ENCODE assay signal across 1 cellular context in the genomic region with DNA sequence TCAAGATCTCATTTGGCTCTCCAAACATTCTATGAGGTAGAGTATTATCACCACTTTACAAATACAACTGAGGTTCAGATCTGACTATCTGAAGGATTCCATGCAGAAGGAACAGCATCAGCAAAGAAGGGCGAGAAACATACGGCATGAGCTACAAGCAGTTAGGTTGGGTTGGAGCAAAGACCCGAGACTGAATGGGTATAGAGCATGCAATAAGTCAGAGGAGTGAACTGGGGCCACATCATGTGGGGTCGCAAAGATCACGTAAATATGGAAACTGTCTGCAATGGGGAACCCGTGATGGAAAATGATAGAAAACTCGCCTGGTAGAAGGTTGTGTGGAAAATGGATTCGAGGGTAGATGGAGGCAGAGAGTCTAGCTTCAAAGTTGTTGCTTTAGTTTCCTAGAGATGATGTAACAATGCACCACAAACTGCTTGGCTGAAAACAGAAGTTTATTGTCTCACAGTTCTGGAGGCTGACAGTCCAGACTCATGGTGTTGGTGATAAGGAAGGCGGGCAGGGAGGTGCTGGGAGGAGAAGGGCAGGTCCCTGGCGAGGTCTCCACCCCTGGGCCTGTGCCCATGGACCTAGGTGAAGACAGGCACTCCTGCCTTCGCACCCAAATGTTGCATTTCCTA.
TF ChIP-seq lines count a peak whose summit lies in the region.

No MANE protein-coding gene starts in this region.

TF ChIP-seq in K562, 482 proteins besides CTCF, POLR2A, EP300 and RAD21 (continued from another document and continues in another):
- TF ChIP-seq, protein P1, sequence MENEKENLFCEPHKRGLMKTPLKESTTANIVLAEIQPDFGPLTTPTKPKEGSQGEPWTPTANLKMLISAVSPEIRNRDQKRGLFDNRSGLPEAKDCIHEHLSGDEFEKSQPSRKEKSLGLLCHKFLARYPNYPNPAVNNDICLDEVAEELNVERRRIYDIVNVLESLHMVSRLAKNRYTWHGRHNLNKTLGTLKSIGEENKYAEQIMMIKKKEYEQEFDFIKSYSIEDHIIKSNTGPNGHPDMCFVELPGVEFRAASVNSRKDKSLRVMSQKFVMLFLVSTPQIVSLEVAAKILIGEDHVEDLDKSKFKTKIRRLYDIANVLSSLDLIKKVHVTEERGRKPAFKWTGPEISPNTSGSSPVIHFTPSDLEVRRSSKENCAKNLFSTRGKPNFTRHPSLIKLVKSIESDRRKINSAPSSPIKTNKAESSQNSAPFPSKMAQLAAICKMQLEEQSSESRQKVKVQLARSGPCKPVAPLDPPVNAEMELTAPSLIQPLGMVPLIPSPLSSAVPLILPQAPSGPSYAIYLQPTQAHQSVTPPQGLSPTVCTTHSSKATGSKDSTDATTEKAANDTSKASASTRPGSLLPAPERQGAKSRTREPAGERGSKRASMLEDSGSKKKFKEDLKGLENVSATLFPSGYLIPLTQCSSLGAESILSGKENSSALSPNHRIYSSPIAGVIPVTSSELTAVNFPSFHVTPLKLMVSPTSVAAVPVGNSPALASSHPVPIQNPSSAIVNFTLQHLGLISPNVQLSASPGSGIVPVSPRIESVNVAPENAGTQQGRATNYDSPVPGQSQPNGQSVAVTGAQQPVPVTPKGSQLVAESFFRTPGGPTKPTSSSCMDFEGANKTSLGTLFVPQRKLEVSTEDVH (IDR thresholded peaks at IDR 0.05; ENCODE audit: low read depth, partially characterized antibody): no peak
- TF ChIP-seq, protein P2, sequence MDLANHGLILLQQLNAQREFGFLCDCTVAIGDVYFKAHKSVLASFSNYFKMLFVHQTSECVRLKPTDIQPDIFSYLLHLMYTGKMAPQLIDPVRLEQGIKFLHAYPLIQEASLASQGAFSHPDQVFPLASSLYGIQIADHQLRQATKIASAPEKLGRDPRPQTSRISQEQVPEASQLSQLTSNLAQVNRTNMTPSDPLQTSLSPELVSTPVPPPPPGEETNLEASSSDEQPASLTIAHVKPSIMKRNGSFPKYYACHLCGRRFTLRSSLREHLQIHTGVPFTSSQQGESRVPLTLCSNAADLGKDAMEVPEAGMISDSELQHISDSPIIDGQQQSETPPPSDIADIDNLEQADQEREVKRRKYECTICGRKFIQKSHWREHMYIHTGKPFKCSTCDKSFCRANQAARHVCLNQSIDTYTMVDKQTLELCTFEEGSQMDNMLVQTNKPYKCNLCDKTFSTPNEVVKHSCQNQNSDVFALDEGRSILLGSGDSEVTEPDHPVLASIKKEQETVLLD (IDR thresholded peaks at IDR 0.05): no peak
- no peak for TF ChIP-seq SRF (CRISPR knock-in tag; IDR thresholded peaks at IDR 0.05)
- TF ChIP-seq, protein P3, sequence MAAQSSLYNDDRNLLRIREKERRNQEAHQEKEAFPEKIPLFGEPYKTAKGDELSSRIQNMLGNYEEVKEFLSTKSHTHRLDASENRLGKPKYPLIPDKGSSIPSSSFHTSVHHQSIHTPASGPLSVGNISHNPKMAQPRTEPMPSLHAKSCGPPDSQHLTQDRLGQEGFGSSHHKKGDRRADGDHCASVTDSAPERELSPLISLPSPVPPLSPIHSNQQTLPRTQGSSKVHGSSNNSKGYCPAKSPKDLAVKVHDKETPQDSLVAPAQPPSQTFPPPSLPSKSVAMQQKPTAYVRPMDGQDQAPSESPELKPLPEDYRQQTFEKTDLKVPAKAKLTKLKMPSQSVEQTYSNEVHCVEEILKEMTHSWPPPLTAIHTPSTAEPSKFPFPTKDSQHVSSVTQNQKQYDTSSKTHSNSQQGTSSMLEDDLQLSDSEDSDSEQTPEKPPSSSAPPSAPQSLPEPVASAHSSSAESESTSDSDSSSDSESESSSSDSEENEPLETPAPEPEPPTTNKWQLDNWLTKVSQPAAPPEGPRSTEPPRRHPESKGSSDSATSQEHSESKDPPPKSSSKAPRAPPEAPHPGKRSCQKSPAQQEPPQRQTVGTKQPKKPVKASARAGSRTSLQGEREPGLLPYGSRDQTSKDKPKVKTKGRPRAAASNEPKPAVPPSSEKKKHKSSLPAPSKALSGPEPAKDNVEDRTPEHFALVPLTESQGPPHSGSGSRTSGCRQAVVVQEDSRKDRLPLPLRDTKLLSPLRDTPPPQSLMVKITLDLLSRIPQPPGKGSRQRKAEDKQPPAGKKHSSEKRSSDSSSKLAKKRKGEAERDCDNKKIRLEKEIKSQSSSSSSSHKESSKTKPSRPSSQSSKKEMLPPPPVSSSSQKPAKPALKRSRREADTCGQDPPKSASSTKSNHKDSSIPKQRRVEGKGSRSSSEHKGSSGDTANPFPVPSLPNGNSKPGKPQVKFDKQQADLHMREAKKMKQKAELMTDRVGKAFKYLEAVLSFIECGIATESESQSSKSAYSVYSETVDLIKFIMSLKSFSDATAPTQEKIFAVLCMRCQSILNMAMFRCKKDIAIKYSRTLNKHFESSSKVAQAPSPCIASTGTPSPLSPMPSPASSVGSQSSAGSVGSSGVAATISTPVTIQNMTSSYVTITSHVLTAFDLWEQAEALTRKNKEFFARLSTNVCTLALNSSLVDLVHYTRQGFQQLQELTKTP (IDR thresholded peaks at IDR 0.05; ENCODE audit: low read depth in 1 of 2, partially characterized antibody in 2 of 2): no peak
- TF ChIP-seq RBFOX2 (IDR thresholded peaks at IDR 0.05; ENCODE audit: low read depth, low read length): no peak
- no peak for TF ChIP-seq SIN3A (IDR thresholded peaks at IDR 0.05; ENCODE audit: borderline replicate concordance in 2 of 2, control insufficient read depth in 1 of 2, low read depth in 2 of 2, low read length in 2 of 2)
- no peak for TF ChIP-seq ZNF263 (CRISPR knock-in tag; IDR thresholded peaks at IDR 0.05; ENCODE audit: borderline replicate concordance)
- TF ChIP-seq RHOXF2B (CRISPR knock-in tag; conservative IDR thresholded peaks at IDR 0.05): no peak
- TF ChIP-seq U2AF2 (optimal IDR thresholded peaks at IDR 0.05; ENCODE audit: low read depth, low read length): no peak
- no peak for TF ChIP-seq NFYB (IDR thresholded peaks at IDR 0.05; ENCODE audit: extremely low read depth, insufficient read length)
- TF ChIP-seq, protein P4, sequence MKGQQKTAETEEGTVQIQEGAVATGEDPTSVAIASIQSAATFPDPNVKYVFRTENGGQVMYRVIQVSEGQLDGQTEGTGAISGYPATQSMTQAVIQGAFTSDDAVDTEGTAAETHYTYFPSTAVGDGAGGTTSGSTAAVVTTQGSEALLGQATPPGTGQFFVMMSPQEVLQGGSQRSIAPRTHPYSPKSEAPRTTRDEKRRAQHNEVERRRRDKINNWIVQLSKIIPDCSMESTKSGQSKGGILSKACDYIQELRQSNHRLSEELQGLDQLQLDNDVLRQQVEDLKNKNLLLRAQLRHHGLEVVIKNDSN (CRISPR knock-in tag; IDR thresholded peaks at IDR 0.05): no peak
- no peak for TF ChIP-seq HDAC3 (IDR thresholded peaks at IDR 0.05; ENCODE audit: borderline replicate concordance, partially characterized antibody)
- TF ChIP-seq WHSC1 (IDR thresholded peaks at IDR 0.05; ENCODE audit: low read length): no peak
- TF ChIP-seq NR2C2 (CRISPR knock-in tag; IDR thresholded peaks at IDR 0.05): no peak
- TF ChIP-seq NR2C2 (tag; IDR thresholded peaks at IDR 0.05): 0 out of 2 replicates have a peak, but pooled peaks have one; percentile 36
- TF ChIP-seq MCM3 (IDR thresholded peaks at IDR 0.05): no peak
- TF ChIP-seq STAT5A (IDR thresholded peaks at IDR 0.05; ENCODE audit: borderline replicate concordance, low read length): no peak
- TF ChIP-seq BCL6 (CRISPR knock-in tag; IDR thresholded peaks at IDR 0.05): no peak
- TF ChIP-seq MTA3 (IDR thresholded peaks at IDR 0.05; ENCODE audit: borderline replicate concordance): 0 out of 2 replicates have a peak, but pooled peaks have one; percentile 56
- TF ChIP-seq THRAP3 (IDR thresholded peaks at IDR 0.05; ENCODE audit: borderline replicate concordance): no peak
- peak; percentile 57 for TF ChIP-seq CBFA2T3 (IDR thresholded peaks at IDR 0.05)
- TF ChIP-seq ZNF212 (CRISPR knock-in tag; IDR thresholded peaks at IDR 0.05): no peak
- no peak for TF ChIP-seq HNRNPLL (IDR thresholded peaks at IDR 0.05; ENCODE audit: low read depth, low read length, poor library complexity, severe bottlenecking)
- no peak for TF ChIP-seq PYGO2 (tag; IDR thresholded peaks at IDR 0.05)
- no peak for TF ChIP-seq MAFK (IDR thresholded peaks at IDR 0.05; ENCODE audit: low read length)
- TF ChIP-seq BMI1 (IDR thresholded peaks at IDR 0.05; ENCODE audit: low read length): no peak
- TF ChIP-seq, protein P5, sequence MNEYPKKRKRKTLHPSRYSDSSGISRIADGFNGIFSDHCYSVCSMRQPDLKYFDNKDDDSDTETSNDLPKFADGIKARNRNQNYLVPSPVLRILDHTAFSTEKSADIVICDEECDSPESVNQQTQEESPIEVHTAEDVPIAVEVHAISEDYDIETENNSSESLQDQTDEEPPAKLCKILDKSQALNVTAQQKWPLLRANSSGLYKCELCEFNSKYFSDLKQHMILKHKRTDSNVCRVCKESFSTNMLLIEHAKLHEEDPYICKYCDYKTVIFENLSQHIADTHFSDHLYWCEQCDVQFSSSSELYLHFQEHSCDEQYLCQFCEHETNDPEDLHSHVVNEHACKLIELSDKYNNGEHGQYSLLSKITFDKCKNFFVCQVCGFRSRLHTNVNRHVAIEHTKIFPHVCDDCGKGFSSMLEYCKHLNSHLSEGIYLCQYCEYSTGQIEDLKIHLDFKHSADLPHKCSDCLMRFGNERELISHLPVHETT (CRISPR knock-in tag; conservative IDR thresholded peaks at IDR 0.05 in 1 of 2, IDR thresholded peaks at IDR 0.05 in 1 of 2): no peak
- no peak for TF ChIP-seq MED1 (CRISPR knock-in tag; IDR thresholded peaks at IDR 0.05; ENCODE audit: borderline replicate concordance)
- TF ChIP-seq SRSF1 (IDR thresholded peaks at IDR 0.05; ENCODE audit: low read depth, low read length): no peak
- TF ChIP-seq TAF9B (IDR thresholded peaks at IDR 0.05; ENCODE audit: partially characterized antibody): no peak
- TF ChIP-seq, protein P6, sequence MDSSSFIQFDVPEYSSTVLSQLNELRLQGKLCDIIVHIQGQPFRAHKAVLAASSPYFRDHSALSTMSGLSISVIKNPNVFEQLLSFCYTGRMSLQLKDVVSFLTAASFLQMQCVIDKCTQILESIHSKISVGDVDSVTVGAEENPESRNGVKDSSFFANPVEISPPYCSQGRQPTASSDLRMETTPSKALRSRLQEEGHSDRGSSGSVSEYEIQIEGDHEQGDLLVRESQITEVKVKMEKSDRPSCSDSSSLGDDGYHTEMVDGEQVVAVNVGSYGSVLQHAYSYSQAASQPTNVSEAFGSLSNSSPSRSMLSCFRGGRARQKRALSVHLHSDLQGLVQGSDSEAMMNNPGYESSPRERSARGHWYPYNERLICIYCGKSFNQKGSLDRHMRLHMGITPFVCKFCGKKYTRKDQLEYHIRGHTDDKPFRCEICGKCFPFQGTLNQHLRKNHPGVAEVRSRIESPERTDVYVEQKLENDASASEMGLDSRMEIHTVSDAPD (CRISPR knock-in tag; IDR thresholded peaks at IDR 0.05): no peak
- TF ChIP-seq, protein P7, sequence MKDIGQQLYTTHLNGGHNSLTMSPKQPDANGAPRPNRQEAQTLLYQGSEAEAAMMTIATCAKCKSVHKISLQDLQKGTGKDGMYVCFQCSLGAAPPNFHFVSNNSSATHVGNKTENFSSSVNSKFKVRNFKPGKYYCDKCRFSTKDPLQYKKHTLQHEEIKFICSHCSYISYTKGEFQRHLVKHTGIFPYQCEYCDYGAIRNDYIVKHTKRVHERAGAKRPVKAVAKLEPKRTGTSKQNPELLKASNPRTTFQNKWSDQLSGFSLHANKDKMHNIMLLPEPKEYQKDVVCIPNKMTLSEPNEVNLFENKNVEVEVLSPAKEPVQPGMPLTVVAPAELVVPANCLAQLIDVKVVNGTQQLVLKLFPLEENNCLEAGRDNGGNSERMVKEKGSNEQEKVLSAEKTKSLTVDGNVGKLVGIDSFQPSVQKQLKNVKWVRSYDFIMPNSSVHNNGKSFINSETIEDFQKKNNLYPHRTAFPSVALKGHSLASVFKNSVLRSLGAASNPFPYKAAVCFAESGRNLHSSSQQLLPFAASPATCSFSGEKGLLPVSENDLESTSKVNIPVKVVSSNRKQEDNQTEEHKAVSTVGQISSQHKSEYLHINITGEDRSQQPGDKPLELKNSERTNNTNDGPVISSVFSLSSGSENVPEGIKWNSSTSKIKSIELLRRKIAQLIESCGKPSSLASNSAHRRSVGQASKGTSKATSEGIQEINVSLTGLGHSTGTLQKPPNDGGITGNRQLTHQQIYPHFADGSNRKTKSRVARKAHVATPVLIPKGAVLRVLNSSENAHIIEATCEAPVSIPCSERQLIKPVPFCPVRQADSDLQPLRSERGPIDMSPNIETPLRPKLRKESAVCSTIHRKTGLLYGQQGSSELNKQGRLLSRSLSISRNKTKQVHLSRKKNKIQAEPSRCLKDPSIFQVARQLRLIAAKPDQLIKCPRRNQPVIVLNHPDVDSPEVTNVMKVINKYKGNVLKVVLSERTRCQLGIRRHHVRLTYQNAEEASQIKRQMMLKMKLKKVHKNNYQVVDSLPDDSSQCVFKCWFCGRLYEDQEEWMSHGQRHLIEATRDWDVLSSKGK (CRISPR knock-in tag; IDR thresholded peaks at IDR 0.05): no peak
- TF ChIP-seq, protein P8, sequence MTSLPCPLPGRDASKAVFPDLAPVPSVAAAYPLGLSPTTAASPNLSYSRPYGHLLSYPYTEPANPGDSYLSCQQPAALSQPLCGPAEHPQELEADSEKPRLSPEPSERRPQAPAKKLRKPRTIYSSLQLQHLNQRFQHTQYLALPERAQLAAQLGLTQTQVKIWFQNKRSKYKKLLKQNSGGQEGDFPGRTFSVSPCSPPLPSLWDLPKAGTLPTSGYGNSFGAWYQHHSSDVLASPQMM (CRISPR knock-in tag; IDR thresholded peaks at IDR 0.05): no peak
- TF ChIP-seq EWSR1 (IDR thresholded peaks at IDR 0.05; ENCODE audit: borderline replicate concordance, low read depth, partially characterized antibody): no peak
- no peak for TF ChIP-seq ZNF445 (CRISPR knock-in tag; IDR thresholded peaks at IDR 0.05; ENCODE audit: low read depth)
- peak; percentile 71; the same call in 1 of the 2 replicates for TF ChIP-seq MEF2D (tag; conservative IDR thresholded peaks at IDR 0.05; ENCODE audit: low read depth)
- no peak for TF ChIP-seq GATA2 (CRISPR knock-in tag; IDR thresholded peaks at IDR 0.05)
- no peak for TF ChIP-seq ZNF384 (IDR thresholded peaks at IDR 0.05; ENCODE audit: low read depth, low read length)
- TF ChIP-seq, protein P9, sequence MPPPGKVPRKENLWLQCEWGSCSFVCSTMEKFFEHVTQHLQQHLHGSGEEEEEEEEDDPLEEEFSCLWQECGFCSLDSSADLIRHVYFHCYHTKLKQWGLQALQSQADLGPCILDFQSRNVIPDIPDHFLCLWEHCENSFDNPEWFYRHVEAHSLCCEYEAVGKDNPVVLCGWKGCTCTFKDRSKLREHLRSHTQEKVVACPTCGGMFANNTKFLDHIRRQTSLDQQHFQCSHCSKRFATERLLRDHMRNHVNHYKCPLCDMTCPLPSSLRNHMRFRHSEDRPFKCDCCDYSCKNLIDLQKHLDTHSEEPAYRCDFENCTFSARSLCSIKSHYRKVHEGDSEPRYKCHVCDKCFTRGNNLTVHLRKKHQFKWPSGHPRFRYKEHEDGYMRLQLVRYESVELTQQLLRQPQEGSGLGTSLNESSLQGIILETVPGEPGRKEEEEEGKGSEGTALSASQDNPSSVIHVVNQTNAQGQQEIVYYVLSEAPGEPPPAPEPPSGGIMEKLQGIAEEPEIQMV (tag; conservative IDR thresholded peaks at IDR 0.05; ENCODE audit: low read depth): peak; percentile 94
- TF ChIP-seq ZNF717 (CRISPR knock-in tag; IDR thresholded peaks at IDR 0.05): no peak
- TF ChIP-seq ZNF274 (IDR thresholded peaks at IDR 0.05; ENCODE audit: borderline replicate concordance, low read depth, low read length): no peak
- no peak for TF ChIP-seq CBFB (CRISPR knock-in tag; IDR thresholded peaks at IDR 0.05)
- TF ChIP-seq RBM14 (IDR thresholded peaks at IDR 0.05; ENCODE audit: borderline replicate concordance, insufficient read depth, low read depth, low read length): no peak
- TF ChIP-seq ZNF644 (tag; IDR thresholded peaks at IDR 0.05; ENCODE audit: low read depth): 0 out of 2 replicates have a peak, but pooled peaks have one; percentile 46
- no peak for TF ChIP-seq HNRNPUL1 (IDR thresholded peaks at IDR 0.05; ENCODE audit: low read length)
- TF ChIP-seq NCOA4 (IDR thresholded peaks at IDR 0.05; ENCODE audit: partially characterized antibody): no peak
- TF ChIP-seq ELF2 (CRISPR knock-in tag; IDR thresholded peaks at IDR 0.05): no peak
- TF ChIP-seq RBM34 (IDR thresholded peaks at IDR 0.05; ENCODE audit: borderline replicate concordance, insufficient read depth, low read length): no peak
